ENCODE assay signal across 20 cellular contexts in the genomic region with DNA sequence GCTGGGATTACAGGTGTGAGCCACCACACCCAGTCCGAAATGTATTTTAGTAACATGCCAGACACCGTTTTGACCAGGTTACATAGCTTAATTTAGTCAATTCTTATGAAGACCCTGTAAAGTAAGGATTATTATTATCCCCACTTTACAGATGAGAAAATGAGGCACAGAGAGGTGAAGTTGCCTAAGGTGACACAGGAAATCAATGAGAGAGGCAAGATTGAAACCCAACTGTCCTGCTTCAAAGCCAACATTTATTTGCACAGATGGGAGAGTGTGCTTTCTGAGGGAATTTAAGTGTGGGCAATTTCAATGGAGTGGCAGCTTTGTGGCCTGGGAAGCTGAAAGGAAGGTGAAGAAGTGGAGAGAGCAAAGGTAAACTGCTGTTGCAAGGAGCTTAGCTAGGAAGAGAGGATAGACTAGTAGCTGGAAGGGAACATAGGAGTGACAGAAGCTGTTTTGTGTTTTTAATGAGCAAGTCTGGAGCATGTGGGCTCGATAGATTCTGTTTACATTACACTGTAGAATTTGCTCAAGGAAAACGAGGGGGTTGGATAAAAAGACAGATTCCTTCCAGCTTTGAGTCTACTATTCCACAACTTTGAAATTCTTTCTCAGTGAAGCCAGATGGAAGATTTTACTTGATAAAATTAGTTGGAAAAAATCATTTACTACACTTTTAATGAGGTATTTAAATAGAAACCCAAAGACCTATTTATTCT. TPM values are rescaled to one million over a fixed set of nuclear protein-coding genes. Genes with fewer than 3 reads are reported as not detected.
A peak's percentile ranks its signal among the peaks of the same experiment; 100 is the strongest.
DNase-seq lines count a peak whose midpoint lies in the region; TF ChIP-seq lines count a peak whose summit lies in the region.
"Had no signal": no experiment of that assay in that cellular context is flagged by ENCODE, and none has a peak within 500 bp of the region (broad histone marks: within the 10 kb centered on the region; RNA-seq: fewer than 3 reads in every experiment).

No MANE protein-coding gene starts in this region.

- no peaks in the 10 kb centered on the region for H3K9me3 ChIP-seq in prostate gland
- H3K9me3 ChIP-seq: heart right ventricle, neutrophil, stomach had no signal

- H3K79me2 ChIP-seq in ACC112 (ENCODE audit: control insufficient read depth, insufficient read depth, low read length, unreplicated experiment), result no peaks in the 10 kb centered on the region

- no peaks in the 10 kb centered on the region for H3K27me3 ChIP-seq in ACC112 (ENCODE audit: insufficient read depth, low read length)
- H3K27me3 ChIP-seq in prostate gland (replicated peaks; ENCODE audit: insufficient read depth), result no peaks in the 10 kb centered on the region
- H3K27me3 ChIP-seq: heart right ventricle, stomach had no signal

- intact Hi-C loops in prostate gland (cut with DNase I), result no loop called here

- TF ChIP-seq CTCF in VCaP (conservative IDR thresholded peaks at IDR 0.05), result no peak
- TF ChIP-seq CTCF in fibroblast of villous mesenchyme (IDR thresholded peaks at IDR 0.05; ENCODE audit: insufficient read depth, low read depth, low read length), result no peak
- no peak for TF ChIP-seq CTCF in prostate gland (IDR thresholded peaks at IDR 0.05)

- no peaks in the 10 kb centered on the region for H3K36me3 ChIP-seq in ACC112 (ENCODE audit: insufficient read depth, low read length)
- H3K36me3 ChIP-seq in prostate gland, result no peaks in the 10 kb centered on the region
- H3K36me3 ChIP-seq: heart right ventricle, neutrophil, stomach had no signal

- WGBS in prostate gland, result 55% methylated on average over 4 of the region's 4 CpGs

- DNase-seq in DMS53 (lab: John Stamatoyannopoulos, UW), result peak; percentile 69
- peak; percentile 85 for DNase-seq in fibroblast of villous mesenchyme (ENCODE audit: low read depth)
- DNase-seq in NCI-H1436 (lab: John Stamatoyannopoulos, UW), result no peak
- DNase-seq in prostate gland (ENCODE audit: low spot score), result no peak
- DNase-seq in NCI-H345 treated with DMSO at 0.1 percent for 48 hours (lab: John Stamatoyannopoulos, UW; ENCODE audit: unreplicated experiment), result no peak
- no peak for DNase-seq in SK-N-DZ (ENCODE audit: low spot score)
- DNase-seq: activated CD8-positive, alpha-beta T cell treated with anti-CD3 and anti-CD28 coated beads, Interleukin-2, amount 10 ng/mL, durations not matched to agents 7 days and 5 days; activated naive CD4-positive, alpha-beta T cell treated with Interleukin-2 at 50 U/mL for 16 hours; activated T-cell treated with anti-CD3 and anti-CD28 coated beads, Interleukin-2, amount 50 U/mL, for 24 hours; effector memory CD4-positive, alpha-beta T cell; heart right ventricle; immature natural killer cell; NCI-H1436 treated with DMSO at 0.1 percent for 48 hours; NCI-H226; NK-92 treated with Interleukin-12 subunit alpha and Interleukin-12 subunit beta, amount 100 ng/mL, for 24 hours; stimulated activated CD4-positive, alpha-beta T cell treated with anti-CD3 and anti-CD28 coated beads, Interleukin-4, amount 100 ng/mL, for 4 hours; stomach had no signal

- H3K4me3 ChIP-seq in ACC112 (ENCODE audit: low read depth, low read length) (peak overlapping the region; percentile 27; the same call in 1 of the 2 replicates), fibroblast of villous mesenchyme (ENCODE audit: low read depth, low read length) (no peak overlapping the region), prostate gland (no peak overlapping the region)
- H3K4me3 ChIP-seq: heart right ventricle, stomach had no signal

- H3K27ac ChIP-seq in ACC112 (ENCODE audit: low read depth, low read length) (no peak overlapping the region), VCaP (peak overlapping the region; percentile 23; the same call in 1 of the 2 replicates), prostate gland (no peak overlapping the region)
- H3K27ac ChIP-seq: neutrophil had no signal

- no peak for TF ChIP-seq POLR2A in prostate gland (IDR thresholded peaks at IDR 0.05)

- H3K4me1 ChIP-seq in ACC112 (ENCODE audit: control insufficient read depth, insufficient read depth, low read length, unreplicated experiment), result peaks cover 12% of the 10 kb centered on the region
- no peaks in the 10 kb centered on the region for H3K4me1 ChIP-seq in prostate gland (replicated peaks)

- H2AFZ ChIP-seq in ACC112 (ENCODE audit: low read length, unreplicated experiment), result peak overlapping the region; percentile 63

RNA-seq across cellular contexts. Expression of gene EPS8, which starts 19.2 kb away (rescaled TPM):
- total RNA-seq in fibroblast of villous mesenchyme, result 79.9 and 100 TPM in 2 replicates
- 10 to 100 TPM; 47.5 to 67.4 TPM for total RNA-seq in prostate gland
- polyA plus RNA-seq in SK-N-DZ (2014; cell fraction: cytosol; rRNA removed), result 8.8 and 9.7 TPM in 2 replicates
- 7.1 and 8.4 TPM in 2 replicates for polyA plus RNA-seq in SK-N-DZ (2014; cell fraction: nucleus; rRNA removed)

Comparison
In these comparisons a context has a peak if more than half of its experiments do, and no peak if none do; other contexts are left out.
1. DNase-seq: peak in DMS53 (single experiment) and fibroblast of villous mesenchyme (single experiment); none in NCI-H1436 (single experiment), prostate gland (single experiment), NCI-H345 treated with DMSO at 0.1 percent for 48 hours (single experiment) and SK-N-DZ (single experiment).